8 cellular contexts compared by ENCODE assay signal in genomic region chr10:26603283-26603682, GRCh38.
DNase-seq lines count a peak whose midpoint lies in the region; ATAC-seq, FAIRE-seq and TF ChIP-seq lines count a peak whose summit lies in the region.
"Not testable (repeated sequence)": the region's sequence is repeated elsewhere in the genome, so short reads cannot be mapped to it uniquely, and the experiment has no call there.

No MANE protein-coding gene starts in this region.

- H3K9me1 ChIP-seq in keratinocyte (ENCODE audit: control insufficient read depth, extremely low read depth, insufficient read depth, low read length) = not testable (repeated sequence)

- not testable (repeated sequence) for H3K4me3 ChIP-seq in astrocyte (ENCODE audit: insufficient read depth, low read depth, low read length); keratinocyte (ENCODE audit: control insufficient read depth in 2 of 3, extremely low read depth in 1 of 3, insufficient read depth in 2 of 3, low read depth in 1 of 3, low read length in 3 of 3)

- H3K36me3 ChIP-seq in astrocyte (ENCODE audit: insufficient read depth, low read length); keratinocyte (ENCODE audit: control insufficient read depth in 2 of 2, extremely low read depth in 1 of 2, insufficient read depth in 2 of 2, low read length in 2 of 2): not testable (repeated sequence)

- not testable (repeated sequence) for H3K4me1 ChIP-seq in astrocyte (ENCODE audit: insufficient read depth, low read length); keratinocyte (ENCODE audit: control insufficient read depth, extremely low read depth, insufficient read depth, low read length)

- H3K4me1 Mint-ChIP-seq in astrocyte (ENCODE audit: low read depth, unreplicated experiment) = not testable (repeated sequence)

- not testable (repeated sequence) for H2AFZ ChIP-seq in astrocyte (ENCODE audit: low read depth, low read length); keratinocyte (ENCODE audit: control insufficient read depth, low read length)

- not testable (repeated sequence) for TF ChIP-seq POLR2A in H54 (IDR thresholded peaks at IDR 0.05; ENCODE audit: low read depth, low read length)

- not testable (repeated sequence) for H4K20me1 ChIP-seq in astrocyte (ENCODE audit: insufficient read depth, low read length); keratinocyte (ENCODE audit: control insufficient read depth, extremely low read depth, insufficient read depth, low read length)

- H3K9me3 ChIP-seq in astrocyte (ENCODE audit: insufficient read depth, low read depth, low read length); keratinocyte (ENCODE audit: control insufficient read depth, low read depth, low read length): not testable (repeated sequence)

- peak; percentile 94 for ATAC-seq in esophagus mucosa

- H3K27me3 Mint-ChIP-seq in astrocyte (ENCODE audit: low read depth, unreplicated experiment) = not testable (repeated sequence)

- not testable (repeated sequence) for H3K4me2 ChIP-seq in astrocyte (ENCODE audit: low read length); keratinocyte (ENCODE audit: control insufficient read depth, extremely low read depth, insufficient read depth, low read depth, low read length)

- not testable (repeated sequence) for H3K79me2 ChIP-seq in astrocyte (ENCODE audit: insufficient read depth, low read length); keratinocyte (ENCODE audit: control insufficient read depth, insufficient read depth, low read length)

- FAIRE-seq in A204.1 (lab: Jason Lieb, UNC) = peak; percentile 40
- FAIRE-seq in H54 (lab: Jason Lieb, UNC) = peak; percentile 100
- FAIRE-seq in RCC 7860 (lab: Jason Lieb, UNC) = peak; percentile 98
- peak; percentile 78 for FAIRE-seq in astrocyte (lab: Jason Lieb, UNC)
- FAIRE-seq in keratinocyte (lab: Jason Lieb, UNC) = peak; percentile 99

- H3K27ac Mint-ChIP-seq in astrocyte (ENCODE audit: unreplicated experiment) = not testable (repeated sequence)

- H3K9me3 Mint-ChIP-seq in astrocyte (ENCODE audit: unreplicated experiment) = not testable (repeated sequence)

- DNase-seq in EH (ENCODE audit: low read depth) (peak; percentile 54), astrocyte (ENCODE audit: low read depth) (peak; percentile 36), renal cortical epithelial cell (ENCODE audit: low read depth) (peak; percentile 37)
- DNase-seq in H54 (ENCODE audit: insufficient read length, low spot score); RCC 7860 (ENCODE audit: low spot score); keratinocyte (ENCODE audit: low read depth, low spot score): not testable (repeated sequence)

- not testable (repeated sequence) for H3K4me3 Mint-ChIP-seq in astrocyte (ENCODE audit: unreplicated experiment)

- dilution Hi-C loops in keratinocyte (cut with MboI; ENCODE audit: extremely low pct_ligation_motif_present, low sequenced_read_pairs) = not testable (repeated sequence)

- H3K27ac ChIP-seq in astrocyte (ENCODE audit: low read depth, low read length); keratinocyte (ENCODE audit: control insufficient read depth, insufficient read depth, low read length): not testable (repeated sequence)

- not testable (repeated sequence) for H3K9ac ChIP-seq in astrocyte (ENCODE audit: low read length); keratinocyte (ENCODE audit: control insufficient read depth, extremely low read depth, insufficient read depth, low read length)

- H3K36me3 Mint-ChIP-seq in astrocyte (ENCODE audit: low read depth, unreplicated experiment) = not testable (repeated sequence)

- TF ChIP-seq CTCF in astrocyte (IDR thresholded peaks at IDR 0.05; ENCODE audit: insufficient read depth, low read depth, low read length); keratinocyte (optimal IDR thresholded peaks at IDR 0.05 in 1 of 3, IDR thresholded peaks at IDR 0.05 in 1 of 3, conservative IDR thresholded peaks at IDR 0.05 in 1 of 3; ENCODE audit: extremely low read depth in 1 of 3, insufficient read depth in 2 of 3, low read length in 3 of 3): not testable (repeated sequence)

- not testable (repeated sequence) for H3K27me3 ChIP-seq in astrocyte (ENCODE audit: insufficient read depth, low read length); keratinocyte (ENCODE audit: control insufficient read depth, extremely low read depth, insufficient read depth, low read length)
